18 cellular contexts compared by ENCODE assay signal in genomic region chr13:98368019-98368418, GRCh38.
DNase-seq lines count a peak whose midpoint lies in the region; ATAC-seq and TF ChIP-seq lines count a peak whose summit lies in the region.
"Had no signal": no experiment of that assay in that cellular context is flagged by ENCODE, and none has a peak within 500 bp of the region (broad histone marks: within the 10 kb centered on the region; RNA-seq: fewer than 3 reads in every experiment).

No MANE protein-coding gene starts in this region.

- H3K4me3 ChIP-seq in colonic mucosa: no peak overlapping the region
- H3K4me3 ChIP-seq in lower lobe of right lung: no peak overlapping the region
- no peak overlapping the region for H3K4me3 ChIP-seq in OCI-LY7 (ENCODE audit: low read depth, low read length, poor library complexity, severe bottlenecking)
- H3K4me3 ChIP-seq: ascending aorta had no signal

- H3K27ac ChIP-seq in colonic mucosa: peak overlapping the region; percentile 16
- H3K27ac ChIP-seq in lower lobe of right lung: no peak overlapping the region
- H3K27ac ChIP-seq in OCI-LY7 (ENCODE audit: low read depth, low read length, poor library complexity, severe bottlenecking): no peak overlapping the region
- H3K27ac ChIP-seq: ascending aorta had no signal

- H3K9me2 ChIP-seq in OCI-LY7 (ENCODE audit: insufficient read depth, low read length): no peaks in the 10 kb centered on the region

- no peak for TF ChIP-seq CTCF in colonic mucosa (IDR thresholded peaks at IDR 0.05)
- TF ChIP-seq CTCF in lower lobe of right lung (IDR thresholded peaks at IDR 0.05): no peak
- no peak for TF ChIP-seq CTCF in OCI-LY7 (conservative IDR thresholded peaks at IDR 0.05; ENCODE audit: low read length)

- H3K9ac ChIP-seq in colonic mucosa (ENCODE audit: low read depth in 2 of 2, low read length in 2 of 2): no peak overlapping the region

- H3K4me1 ChIP-seq in colonic mucosa: no peaks in the 10 kb centered on the region
- peaks cover 5% of the 10 kb centered on the region for H3K4me1 ChIP-seq in lower lobe of right lung
- no peaks in the 10 kb centered on the region for H3K4me1 ChIP-seq in OCI-LY7 (ENCODE audit: insufficient read depth, low read length, poor library complexity, severe bottlenecking)

- H3K27me3 ChIP-seq in colonic mucosa (no peaks in the 10 kb centered on the region), lower lobe of right lung (ENCODE audit: low read depth) (no peaks in the 10 kb centered on the region)
- H3K27me3 ChIP-seq: ascending aorta had no signal

- no peak overlapping the region for H3K4me2 ChIP-seq in OCI-LY7 (ENCODE audit: low read length)

- H3K36me3 ChIP-seq in colonic mucosa (no peaks in the 10 kb centered on the region), lower lobe of right lung (peaks cover 7% of the 10 kb centered on the region), OCI-LY7 (ENCODE audit: insufficient read depth, low read length) (no peaks in the 10 kb centered on the region)
- H3K36me3 ChIP-seq: ascending aorta had no signal

- no peaks in the 10 kb centered on the region for H3K79me2 ChIP-seq in OCI-LY7 (ENCODE audit: insufficient read depth, low read depth, low read length)

- H3K9me3 ChIP-seq in colonic mucosa: no peaks in the 10 kb centered on the region
- no peaks in the 10 kb centered on the region for H3K9me3 ChIP-seq in lower lobe of right lung
- no peaks in the 10 kb centered on the region for H3K9me3 ChIP-seq in OCI-LY7 (ENCODE audit: low read length)
- H3K9me3 ChIP-seq: ascending aorta had no signal

- H2AFZ ChIP-seq in OCI-LY7 (ENCODE audit: low read length): no peak overlapping the region

- DNase-seq in ACHN (peak; percentile 22), H4 (ENCODE audit: low spot score) (peak; percentile 20), colonic mucosa (no peak), kidney tubule cell (ENCODE audit: low spot score) (peak; percentile 54), NCI-H2029 treated with DMSO at 0.1 percent for 48 hours (lab: John Stamatoyannopoulos, UW) (no peak), lower lobe of right lung (no peak), OCI-LY7 (ENCODE audit: low spot score) (no peak)
- DNase-seq in activated CD4-positive, alpha-beta T cell treated with anti-CD3 and anti-CD28 coated beads for 1 hour: no peak
- DNase-seq: activated CD4-positive, alpha-beta T cell treated with anti-CD3 and anti-CD28 coated beads for 48 hours; activated naive CD4-positive, alpha-beta T cell; CD4-positive, alpha-beta memory T cell; cortex of kidney; DMS79 treated with DMSO at 0.1 percent for 48 hours; NCI-H146; NK-92 treated with Interleukin-12 subunit alpha and Interleukin-12 subunit beta, amount 100 ng/mL, for 24 hours; RPMI8226 had no signal

- CTCF ChIA-PET in OCI-LY7 (lab: Charles Lee; ENCODE audit: unreplicated experiment): no interaction called here

- no peaks in the 10 kb centered on the region for H4K20me1 ChIP-seq in OCI-LY7 (ENCODE audit: insufficient read depth, low read length)

- ATAC-seq in lower lobe of right lung: no peak
- ATAC-seq: stimulated activated memory B cell treated with anti-CD40 and anti-IgM and Interleukin-4, amounts not matched to agents 10 μg/mL and 1 μg/mL and 100 μg/mL, for 72 hours had no signal

- intact Hi-C loops in colonic mucosa (cut with DNase I) (no loop called here), lower lobe of right lung (cut with DNase I) (no loop called here), OCI-LY7 (cut with micrococcal nuclease; ENCODE audit: unreplicated experiment) (no loop called here)

- no TSS peak for BruUV-seq in OCI-LY7 (replicated peaks; lab: Mats Ljungman, UMichigan)

- in situ Hi-C loops in ACHN (cut with HindIII; ENCODE audit: low pct_ligation_motif_present, low pct_unique_long_range_greater_than_20kb, low sequenced_read_pairs): no loop called here

- POLR2A ChIA-PET in OCI-LY7 (lab: Charles Lee): no interaction called here

Comparison
In these comparisons a context has a peak if more than half of its experiments do, and no peak if none do; other contexts are left out.
1. DNase-seq: peak in ACHN (single experiment), H4 (single experiment) and kidney tubule cell (single experiment); none in colonic mucosa (single experiment), NCI-H2029 treated with DMSO at 0.1 percent for 48 hours (single experiment), activated CD4-positive, alpha-beta T cell treated with anti-CD3 and anti-CD28 coated beads for 1 hour (single experiment), lower lobe of right lung (single experiment) and OCI-LY7 (single experiment).